Comparison of ENCODE assay signal across 8 cellular contexts in genomic region chr11:119030029-119030328, GRCh38. TPM values are rescaled to one million over a fixed set of nuclear protein-coding genes. Genes with fewer than 3 reads are reported as not detected.
A peak's percentile ranks its signal among the peaks of the same experiment; 100 is the strongest.
DNase-seq lines count a peak whose midpoint lies in the region; ATAC-seq and TF ChIP-seq lines count a peak whose summit lies in the region.

No MANE protein-coding gene starts in this region.

- intact Hi-C loops in Calu3 (cut with micrococcal nuclease; ENCODE audit: unreplicated experiment) (no loop called here), Panc1 (cut with micrococcal nuclease; ENCODE audit: unreplicated experiment) (no loop called here)

- H3K9me3 Mint-ChIP-seq in Calu3 (ENCODE audit: low read depth, unreplicated experiment): no peaks in the 10 kb centered on the region
- H3K9me3 Mint-ChIP-seq in GM23338: no peaks in the 10 kb centered on the region; the same call in 2 of the 3 replicates

- H3K4me1 Mint-ChIP-seq in Calu3 (ENCODE audit: low read depth, unreplicated experiment) (peaks cover 24% of the 10 kb centered on the region), GM23338 (peaks cover 27% of the 10 kb centered on the region)

- TF ChIP-seq CTCF in Calu3 (IDR thresholded peaks at IDR 0.05; ENCODE audit: unreplicated experiment): no peak
- TF ChIP-seq CTCF in GM23338 (conservative IDR thresholded peaks at IDR 0.05; ENCODE audit: low read depth in 2 of 2): no peak
- TF ChIP-seq CTCF in Panc1 (IDR thresholded peaks at IDR 0.05): no peak

- no peaks in the 10 kb centered on the region for H3K9me2 ChIP-seq in GM23338 (ENCODE audit: insufficient read depth)

- no TSS peak for BruUV-seq in Calu3 (replicated peaks; lab: Mats Ljungman, UMichigan)
- BruUV-seq in Panc1 (replicated peaks; lab: Mats Ljungman, UMichigan): no TSS peak

- H3K36me3 ChIP-seq in GM23338 (ENCODE audit: insufficient read depth): no peaks in the 10 kb centered on the region; the same call in 1 of the 2 replicates
- H3K36me3 ChIP-seq in Panc1 (ENCODE audit: control insufficient read depth, insufficient read depth, low read length): no peaks in the 10 kb centered on the region; the same call in 1 of the 2 replicates
- H3K36me3 ChIP-seq in rectal smooth muscle tissue (ENCODE audit: control insufficient read depth, insufficient read depth, low read length): peaks cover 7% of the 10 kb centered on the region

- H3K9ac ChIP-seq in rectal smooth muscle tissue (ENCODE audit: low read length): peak overlapping the region; percentile 59

- ATAC-seq in GM23338: peak; percentile 33
- peak; percentile 1; the same call in 1 of the 2 replicates for ATAC-seq in Panc1
- ATAC-seq in esophagus mucosa: peak; percentile 1

- peaks cover 14% of the 10 kb centered on the region for H3K4me1 ChIP-seq in GM23338 (ENCODE audit: insufficient read depth)
- H3K4me1 ChIP-seq in Panc1 (ENCODE audit: control insufficient read depth, insufficient read depth, low read length): peaks cover 13% of the 10 kb centered on the region
- peaks cover 4% of the 10 kb centered on the region for H3K4me1 ChIP-seq in rectal smooth muscle tissue (ENCODE audit: control insufficient read depth, insufficient read depth, low read length)

- no peaks in the 10 kb centered on the region for H3K9me3 ChIP-seq in Panc1 (ENCODE audit: control insufficient read depth, insufficient read depth, low read depth, low read length)

- H3K36me3 Mint-ChIP-seq in Calu3 (ENCODE audit: insufficient read depth, unreplicated experiment): peaks cover 21% of the 10 kb centered on the region
- H3K36me3 Mint-ChIP-seq in GM23338 (ENCODE audit: low read depth): peaks cover 36% of the 10 kb centered on the region

- in situ Hi-C loops in Panc1 (cut with HindIII; ENCODE audit: low pct_unique_long_range_greater_than_20kb, low sequenced_read_pairs): no loop called here

- H3K27ac Mint-ChIP-seq in Calu3 (ENCODE audit: unreplicated experiment) (peak overlapping the region; percentile 50), GM23338 (peak overlapping the region; percentile 32; the same call in 1 of the 2 replicates)

- peaks cover 8% of the 10 kb centered on the region for H3K79me2 ChIP-seq in GM23338 (replicated peaks; ENCODE audit: insufficient read depth)

- H3K27ac ChIP-seq in GM23338 (ENCODE audit: low read depth) (peak overlapping the region; percentile 92; the same call in 1 of the 2 replicates), Panc1 (ENCODE audit: low read length) (peak overlapping the region; percentile 79), rectal smooth muscle tissue (ENCODE audit: low read depth, low read length) (peak overlapping the region; percentile 22)

- H3K4me3 Mint-ChIP-seq in Calu3 (ENCODE audit: low read depth, unreplicated experiment) (peak overlapping the region; percentile 76), GM23338 (peak overlapping the region; percentile 76)

- no peaks in the 10 kb centered on the region for H3K27me3 ChIP-seq in GM23338 (ENCODE audit: insufficient read depth)
- no peaks in the 10 kb centered on the region for H3K27me3 ChIP-seq in Panc1 (ENCODE audit: control insufficient read depth, insufficient read depth, low read length)
- no peaks in the 10 kb centered on the region for H3K27me3 ChIP-seq in rectal smooth muscle tissue (ENCODE audit: control insufficient read depth, insufficient read depth, low read length)

- CTCF ChIA-PET in Calu3 (lab: Charles Lee) (interaction anchor here (0.6 kb wide), 2 partner anchors 220 to 264 kb away, joined by 3 to 6 read pairs; no protein-coding TSS in a partner anchor), Panc1 (lab: Charles Lee) (interaction anchor here (0.7 kb wide), 1 partner anchor 11 kb away, joined by 4 read pairs; the partner anchor contains the start of gene TRAPPC4)

- H3K4me3 ChIP-seq in GM23338 (peak overlapping the region; percentile 91), Panc1 (ENCODE audit: low read depth in 2 of 2, low read length in 2 of 2) (peak overlapping the region; percentile 75 to 90), rectal smooth muscle tissue (ENCODE audit: low read length) (peak overlapping the region; percentile 96)

- H4K20me1 ChIP-seq in GM23338 (replicated peaks; ENCODE audit: insufficient read depth): no peaks in the 10 kb centered on the region

- no peaks in the 10 kb centered on the region for H3K27me3 Mint-ChIP-seq in Calu3 (ENCODE audit: unreplicated experiment)
- peaks cover 28% of the 10 kb centered on the region for H3K27me3 Mint-ChIP-seq in GM23338 (ENCODE audit: insufficient read depth, low read depth, poor library complexity)

- peak overlapping the region; percentile 98 for H3K4me2 ChIP-seq in GM23338

- H2AFZ ChIP-seq in GM23338: peak overlapping the region; percentile 91; the same call in 1 of the 2 replicates

- POLR2A ChIA-PET in Panc1 (lab: Charles Lee): no interaction called here

- DNase-seq in Calu3 (no peak), GM23338 (ENCODE audit: low spot score) (no peak), Panc1 (ENCODE audit: low read depth, low spot score) (no peak), SHP77 (lab: John Stamatoyannopoulos, UW) (no peak), NCI-H187 (lab: John Stamatoyannopoulos, UW) (no peak), NCI-H748 (lab: John Stamatoyannopoulos, UW; ENCODE audit: unreplicated experiment) (no peak)

- H3F3A ChIP-seq in GM23338 (replicated peaks; ENCODE audit: low read depth): peaks cover 23% of the 10 kb centered on the region

TF ChIP-seq in GM23338, 12 proteins besides CTCF, POLR2A, EP300 and RAD21:
- no peak for TF ChIP-seq ZNF331 (CRISPR knock-in tag; IDR thresholded peaks at IDR 0.05; ENCODE audit: low read depth)
- TF ChIP-seq CREB1 (CRISPR knock-in tag; IDR thresholded peaks at IDR 0.05; ENCODE audit: low read depth): 0 out of 2 replicates have a peak, but pooled peaks have one; percentile 2
- TF ChIP-seq ETS1 (IDR thresholded peaks at IDR 0.05): no peak

RNA-seq across cellular contexts. Expression of gene SLC37A4, which starts 0.7 kb away (rescaled TPM):
- total RNA-seq in Calu3 (2022) (21.2 and 24.6 TPM in 2 replicates), Panc1 (2021; ENCODE audit: unreplicated experiment) (33.2 TPM), esophagus mucosa (7.2 TPM)
- total RNA-seq in GM23338 (2014; rRNA removed; shearing (Covaris generic)): 50.2 and 56.4 TPM in 2 replicates
- 20.0 and 23.4 TPM in 2 replicates for polyA plus RNA-seq in GM23338 (2016; fragmentation: Nextera tagmentation; extraction: Ambion mirVana)
- polyA plus RNA-seq in Panc1 (2012; ENCODE audit: insufficient read length): 18.8 TPM

RNA-seq across cellular contexts. Expression of gene TRAPPC4, which starts 11.4 kb away (rescaled TPM):
- total RNA-seq in Calu3 (2022) (42.0 and 43.9 TPM in 2 replicates), Panc1 (2021; ENCODE audit: unreplicated experiment) (78.9 TPM), esophagus mucosa (42.4 TPM)
- total RNA-seq in GM23338 (2014; rRNA removed; shearing (Covaris generic)): 79.9 and 97.2 TPM in 2 replicates
- polyA plus RNA-seq in GM23338 (2016; fragmentation: Nextera tagmentation; extraction: Ambion mirVana): 118 and 142 TPM in 2 replicates
- polyA plus RNA-seq in Panc1 (2012; ENCODE audit: insufficient read length): 88.8 TPM

RNA-seq across cellular contexts. Expression of gene RPS25, which starts 11.8 kb away (rescaled TPM):
- total RNA-seq in Calu3 (2022) (471 and 510 TPM in 2 replicates), Panc1 (2021; ENCODE audit: unreplicated experiment) (1,083 TPM), esophagus mucosa (1,002 TPM)
- 1,462 and 1,965 TPM in 2 replicates for total RNA-seq in GM23338 (2014; rRNA removed; shearing (Covaris generic))
- 3,622 and 3,632 TPM in 2 replicates for polyA plus RNA-seq in GM23338 (2016; fragmentation: Nextera tagmentation; extraction: Ambion mirVana)
- 1,187 TPM for polyA plus RNA-seq in Panc1 (2012; ENCODE audit: insufficient read length)

RNA-seq across cellular contexts. Expression of gene HYOU1, which starts 27.0 kb away (rescaled TPM):
- total RNA-seq in Calu3 (2022): 180 and 181 TPM in 2 replicates
- 221 and 229 TPM in 2 replicates for total RNA-seq in GM23338 (2014; rRNA removed; shearing (Covaris generic))
- 48.2 and 51.6 TPM in 2 replicates for polyA plus RNA-seq in GM23338 (2016; fragmentation: Nextera tagmentation; extraction: Ambion mirVana)
- total RNA-seq in Panc1 (2021; ENCODE audit: unreplicated experiment): 268 TPM
- 193 TPM for polyA plus RNA-seq in Panc1 (2012; ENCODE audit: insufficient read length)
- 63.2 TPM for total RNA-seq in esophagus mucosa

RNA-seq across cellular contexts. Expression of gene CENATAC, which starts 32.0 kb away (rescaled TPM):
- total RNA-seq in Calu3 (2022): 43.0 and 46.9 TPM in 2 replicates
- 34.3 and 34.5 TPM in 2 replicates for total RNA-seq in GM23338 (2014; rRNA removed; shearing (Covaris generic))
- polyA plus RNA-seq in GM23338 (2016; fragmentation: Nextera tagmentation; extraction: Ambion mirVana): 31.7 and 33.4 TPM in 2 replicates
- total RNA-seq in Panc1 (2021; ENCODE audit: unreplicated experiment): 45.4 TPM
- polyA plus RNA-seq in Panc1 (2012; ENCODE audit: insufficient read length): 12.1 TPM
- total RNA-seq in esophagus mucosa: 11.9 TPM

Comparison
In these comparisons a context has a peak if more than half of its experiments do, and no peak if none do; other contexts are left out.
1. H3K27ac ChIP-seq: peak in every context shown above with its lines; median percentile 92 in GM23338; 79 in Panc1; 22 in rectal smooth muscle tissue.